Comparison of ENCODE assay signal across 1 cellular context in the genomic region with DNA sequence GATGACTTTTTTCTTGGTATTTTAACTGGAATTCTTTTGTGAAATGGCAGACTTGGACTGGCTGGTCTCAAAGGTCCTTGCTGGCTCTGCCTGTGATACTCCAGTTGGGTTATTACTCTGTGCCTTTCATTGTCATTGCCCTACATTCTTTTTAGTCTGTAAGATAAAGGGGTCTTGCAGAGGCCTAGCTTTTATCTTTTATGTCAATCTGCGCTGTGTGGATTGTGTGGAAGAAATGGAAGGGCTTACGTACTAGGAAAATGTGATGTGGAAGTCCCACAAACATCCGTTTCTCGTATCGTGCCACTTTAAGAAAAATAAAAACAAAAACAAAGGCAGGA.
TF ChIP-seq lines count a peak whose summit lies in the region.

No MANE protein-coding gene starts in this region.

TF ChIP-seq in IMR-90, 13 proteins besides CTCF, POLR2A, EP300 and RAD21:
- TF ChIP-seq FOS (IDR thresholded peaks at IDR 0.05; ENCODE audit: low read depth, low read length) (no peak), SMC3 (IDR thresholded peaks at IDR 0.05; ENCODE audit: low read depth, low read length) (no peak), CEBPB (IDR thresholded peaks at IDR 0.05; ENCODE audit: low read depth, low read length) (no peak)
